Comparison of ENCODE assay signal across 37 cellular contexts in the genomic region with DNA sequence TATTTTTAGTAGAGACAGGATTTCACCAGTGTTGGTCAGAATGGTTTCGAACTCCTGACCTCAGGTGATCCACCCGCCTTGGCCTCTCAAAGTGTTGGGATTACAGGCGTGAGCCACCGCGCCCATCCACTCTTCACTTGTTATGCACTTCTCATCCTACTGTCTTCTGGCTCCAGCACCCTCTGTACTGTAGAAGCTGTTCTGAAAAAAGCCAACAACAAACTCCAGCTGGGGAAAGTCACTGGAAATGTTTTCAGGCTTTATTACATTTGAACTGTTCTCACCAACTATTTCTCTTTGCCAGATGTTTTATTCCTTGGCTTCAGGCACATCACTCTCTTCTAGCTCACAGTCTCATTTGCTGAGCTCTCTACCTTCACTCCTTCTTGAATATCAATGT.
"Had no signal": no experiment of that assay in that cellular context is flagged by ENCODE, and none has a peak within 500 bp of the region (broad histone marks: within the 10 kb centered on the region; RNA-seq: fewer than 3 reads in every experiment).

No MANE protein-coding gene starts in this region.

- DNase-seq: activated B cell treated with CpG ODN at 0.5 μM for 24 hours; activated CD4-positive, alpha-beta memory T cell treated with anti-CD3 and anti-CD28 coated beads for 36 hours; activated CD4-positive, alpha-beta T cell treated with anti-CD3 and anti-CD28 coated beads for 4 hours; activated CD4-positive, alpha-beta T cell treated with anti-CD3 and anti-CD28 coated beads, Interleukin-2, amount 10 ng/mL, durations not matched to agents 24 days and 14 days; activated CD4-positive, alpha-beta T cell treated with anti-CD3 and anti-CD28 coated beads, Interleukin-2, amount 50 U/mL, for 1 hour; activated CD4-positive, alpha-beta T cell treated with anti-CD3 and anti-CD28 coated beads, Interleukin-2, amount 50 U/mL, for 4 hours; activated CD4-positive, CD25-positive, alpha-beta regulatory T cell treated with anti-CD3 and anti-CD28 coated beads, Interleukin-2, amount 50 U/mL, for 72 hours; activated CD8-positive, alpha-beta memory T cell treated with anti-CD3 and anti-CD28 coated beads, Interleukin-2, amount 50 U/mL, for 4 hours; activated CD8-positive, alpha-beta T cell treated with anti-CD3 and anti-CD28 coated beads for 36 hours; activated effector memory CD4-positive, alpha-beta T cell treated with anti-CD3 and anti-CD28 coated beads, Interleukin-2, amount 50 U/mL, for 16 hours; activated gamma-delta T cell treated with Interleukin-2 at 50 U/mL for 16 hours; activated naive CD4-positive, alpha-beta T cell; activated naive CD4-positive, alpha-beta T cell treated with anti-CD3 and anti-CD28 coated beads for 36 hours; activated naive CD4-positive, alpha-beta T cell treated with anti-CD3 and anti-CD28 coated beads, Interleukin-2, amount 50 U/mL, for 16 hours; activated naive CD8-positive, alpha-beta T cell treated with anti-CD3 and anti-CD28 coated beads for 36 hours; activated T-cell treated with anti-CD3 and anti-CD28 coated beads for 4 hours; activated T-cell treated with anti-CD3 and anti-CD28 coated beads, Interleukin-2, amount 50 U/mL, for 1 hour; activated T-cell treated with anti-CD3 and anti-CD28 coated beads, Interleukin-2, amount 50 U/mL, for 4 hours; activated T-cell treated with anti-CD3 and anti-CD28 coated beads, Interleukin-2, amount 50 U/mL, for 72 hours; adrenal gland; amniotic stem cell; aorta; body of pancreas; brain microvascular endothelial cell; caudate nucleus; SW 1271; T-helper 1 cell; T-helper 2 cell; T-helper 9 cell had no signal

- H3K9me3 ChIP-seq: adrenal gland, body of pancreas, breast epithelium had no signal

- H3K36me3 Mint-ChIP-seq: activated CD4-positive, alpha-beta memory T cell treated with anti-CD3 and anti-CD28 coated beads for 36 hours; activated naive CD4-positive, alpha-beta T cell treated with anti-CD3 and anti-CD28 coated beads, Interleukin-2, amount 50 U/mL, for 72 hours had no signal

- H3K4me3 Mint-ChIP-seq: activated B cell treated with CpG ODN at 0.5 μM for 24 hours; activated CD4-positive, alpha-beta memory T cell treated with anti-CD3 and anti-CD28 coated beads for 36 hours; activated CD4-positive, alpha-beta T cell treated with anti-CD3 and anti-CD28 coated beads, Interleukin-2, amount 10 ng/mL, durations not matched to agents 24 days and 14 days; activated CD8-positive, alpha-beta T cell treated with anti-CD3 and anti-CD28 coated beads for 36 hours; activated naive CD4-positive, alpha-beta T cell treated with anti-CD3 and anti-CD28 coated beads for 36 hours; activated naive CD8-positive, alpha-beta T cell treated with anti-CD3 and anti-CD28 coated beads for 36 hours; activated T-cell treated with anti-CD3 and anti-CD28 coated beads, Interleukin-2, amount 50 U/mL, for 4 hours; activated T-cell treated with anti-CD3 and anti-CD28 coated beads, Interleukin-2, amount 50 U/mL, for 72 hours; activated T-helper 1 cell treated with anti-CD3 and anti-CD28 coated beads, Interleukin-12 subunit alpha, Interleukin-12 subunit beta, Interleukin-2, Interleukin-4 antibody, amounts not matched to agents 30 ng/mL and 10 ng/mL and 1 ng/mL, durations not matched to agents 14 hours and 24 hours and 36 hours; activated T-helper 17 cell treated with anti-CD3 and anti-CD28 coated beads, Interleukin-2, amount 50 U/mL, for 72 hours; central memory CD8-positive, alpha-beta T cell; T-helper 1 cell treated with Interleukin-12 subunit alpha and Interleukin-12 subunit beta and Interleukin-4 antibody, amounts not matched to agents 30 μg/mL and 1 μg/mL, for 36 hours; T-helper 2 cell treated with Interferon-gamma antibody and Interleukin-4, amounts not matched to agents 5 μg/mL and 100 μg/mL, for 36 hours had no signal

- H3K4me3 ChIP-seq: adrenal gland, body of pancreas, breast epithelium had no signal

- H3K4me1 ChIP-seq: adrenal gland, body of pancreas had no signal

- H3K4me1 Mint-ChIP-seq: activated B cell treated with CpG ODN at 0.5 μM for 24 hours; activated CD4-positive, alpha-beta T cell treated with anti-CD3 and anti-CD28 coated beads, Interleukin-2, amount 10 ng/mL, durations not matched to agents 24 days and 14 days; activated naive CD8-positive, alpha-beta T cell treated with anti-CD3 and anti-CD28 coated beads for 36 hours; activated T-helper 17 cell treated with anti-CD3 and anti-CD28 coated beads, Interleukin-2, amount 50 U/mL, for 72 hours; central memory CD8-positive, alpha-beta T cell had no signal

- H3K27ac ChIP-seq: adrenal gland, body of pancreas, brain microvascular endothelial cell, breast epithelium, VCaP had no signal

- ATAC-seq: activated CD8-positive, alpha-beta T cell treated with anti-CD3 and anti-CD28 coated beads for 36 hours; activated naive CD4-positive, alpha-beta T cell treated with anti-CD3 and anti-CD28 coated beads, Interleukin-2, amount 50 U/mL, for 72 hours; activated T-cell treated with anti-CD3 and anti-CD28 coated beads, Interleukin-2, amount 50 U/mL, for 4 hours; activated T-cell treated with anti-CD3 and anti-CD28 coated beads, Interleukin-2, amount 50 U/mL, for 72 hours; activated T-helper 17 cell treated with anti-CD3 and anti-CD28 coated beads, Interleukin-2, amount 50 U/mL, for 72 hours; body of pancreas had no signal

- H3K9me3 Mint-ChIP-seq: activated B cell treated with CpG ODN at 0.5 μM for 24 hours; activated CD4-positive, alpha-beta memory T cell treated with anti-CD3 and anti-CD28 coated beads for 36 hours; activated CD4-positive, alpha-beta T cell treated with anti-CD3 and anti-CD28 coated beads, Interleukin-2, amount 10 ng/mL, durations not matched to agents 24 days and 14 days; activated CD8-positive, alpha-beta T cell treated with anti-CD3 and anti-CD28 coated beads for 36 hours; activated naive CD4-positive, alpha-beta T cell treated with anti-CD3 and anti-CD28 coated beads for 36 hours; activated naive CD4-positive, alpha-beta T cell treated with anti-CD3 and anti-CD28 coated beads, Interleukin-2, amount 50 U/mL, for 72 hours; activated naive CD8-positive, alpha-beta T cell treated with anti-CD3 and anti-CD28 coated beads for 36 hours; activated T-cell treated with anti-CD3 and anti-CD28 coated beads, Interleukin-2, amount 50 U/mL, for 4 hours; activated T-helper 1 cell treated with anti-CD3 and anti-CD28 coated beads, Interleukin-12 subunit alpha, Interleukin-12 subunit beta, Interleukin-2, Interleukin-4 antibody, amounts not matched to agents 30 ng/mL and 10 ng/mL and 1 ng/mL, durations not matched to agents 14 hours and 24 hours and 36 hours; activated T-helper 17 cell treated with anti-CD3 and anti-CD28 coated beads, Interleukin-2, amount 50 U/mL, for 72 hours; central memory CD8-positive, alpha-beta T cell; T-helper 1 cell treated with Interleukin-12 subunit alpha and Interleukin-12 subunit beta and Interleukin-4 antibody, amounts not matched to agents 30 μg/mL and 1 μg/mL, for 36 hours had no signal

- H3K27me3 ChIP-seq: adrenal gland, body of pancreas, brain microvascular endothelial cell, breast epithelium had no signal

- H3K36me3 ChIP-seq: adrenal gland, brain microvascular endothelial cell, breast epithelium had no signal

- H3K27ac Mint-ChIP-seq: activated B cell treated with CpG ODN at 0.5 μM for 24 hours; activated CD4-positive, alpha-beta memory T cell treated with anti-CD3 and anti-CD28 coated beads for 36 hours; activated CD4-positive, alpha-beta T cell treated with anti-CD3 and anti-CD28 coated beads, Interleukin-2, amount 10 ng/mL, durations not matched to agents 24 days and 14 days; activated CD8-positive, alpha-beta T cell treated with anti-CD3 and anti-CD28 coated beads for 36 hours; activated naive CD4-positive, alpha-beta T cell treated with anti-CD3 and anti-CD28 coated beads for 36 hours; activated naive CD4-positive, alpha-beta T cell treated with anti-CD3 and anti-CD28 coated beads, Interleukin-2, amount 50 U/mL, for 72 hours; activated naive CD8-positive, alpha-beta T cell treated with anti-CD3 and anti-CD28 coated beads for 36 hours; activated T-cell treated with anti-CD3 and anti-CD28 coated beads, Interleukin-2, amount 50 U/mL, for 72 hours; activated T-helper 1 cell treated with anti-CD3 and anti-CD28 coated beads, Interleukin-12 subunit alpha, Interleukin-12 subunit beta, Interleukin-2, Interleukin-4 antibody, amounts not matched to agents 30 ng/mL and 10 ng/mL and 1 ng/mL, durations not matched to agents 14 hours and 24 hours and 36 hours; activated T-helper 17 cell treated with anti-CD3 and anti-CD28 coated beads, Interleukin-2, amount 50 U/mL, for 72 hours; T-helper 1 cell treated with Interleukin-12 subunit alpha and Interleukin-12 subunit beta and Interleukin-4 antibody, amounts not matched to agents 30 μg/mL and 1 μg/mL, for 36 hours; T-helper 2 cell treated with Interferon-gamma antibody and Interleukin-4, amounts not matched to agents 5 μg/mL and 100 μg/mL, for 36 hours had no signal
